9 cellular contexts compared by ENCODE assay signal in the genomic region with DNA sequence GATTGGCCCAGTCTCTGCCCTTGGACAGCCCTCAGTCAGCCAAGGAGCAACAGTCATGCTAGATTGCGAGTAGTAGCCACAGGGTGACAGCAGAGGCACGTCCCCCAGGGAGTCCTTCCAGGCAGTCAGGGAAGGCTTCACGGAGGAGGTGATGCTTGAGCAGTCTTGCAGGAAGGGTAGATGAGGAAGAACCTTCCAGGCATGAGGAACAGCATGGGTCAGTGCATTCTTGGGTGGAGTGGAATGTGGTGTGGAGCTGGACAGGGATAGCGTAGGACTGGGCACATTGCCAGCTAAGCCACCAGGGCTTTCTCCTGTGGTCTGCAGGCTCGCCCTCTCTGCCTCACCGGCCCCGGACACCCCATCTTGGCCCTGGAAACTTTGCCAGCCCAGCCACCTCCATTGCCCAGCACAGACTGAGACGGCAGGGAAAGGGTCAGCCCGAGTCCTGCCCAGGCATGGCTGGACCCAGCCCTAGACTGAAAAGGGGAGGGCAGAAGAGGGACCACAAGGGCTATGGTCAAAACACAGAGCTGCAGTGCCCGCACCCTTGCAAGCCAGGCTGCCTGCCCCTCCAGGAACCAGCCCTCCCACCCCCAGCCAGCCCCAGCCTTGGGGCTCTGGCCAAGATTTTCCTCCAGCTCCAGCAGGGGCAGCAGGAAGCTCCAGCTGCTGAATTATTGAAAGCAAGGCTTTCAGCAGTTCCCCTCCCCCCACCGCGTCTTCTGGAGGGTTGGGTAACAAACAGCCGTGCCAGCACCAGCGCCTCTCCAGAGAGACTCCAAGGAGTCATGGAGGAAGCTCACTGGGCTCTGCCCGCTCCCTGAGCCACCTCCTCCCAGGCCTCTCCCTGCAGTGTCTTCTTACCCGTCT. TPM values are rescaled to one million over a fixed set of nuclear protein-coding genes. Genes with fewer than 3 reads are reported as not detected.
A peak's percentile ranks its signal among the peaks of the same experiment; 100 is the strongest.
DNase-seq lines count a peak whose midpoint lies in the region; ATAC-seq and TF ChIP-seq lines count a peak whose summit lies in the region.
"Had no signal": no experiment of that assay in that cellular context is flagged by ENCODE, and none has a peak within 500 bp of the region (broad histone marks: within the 10 kb centered on the region; RNA-seq: fewer than 3 reads in every experiment).

No MANE protein-coding gene starts in this region.

- TF ChIP-seq CTCF in RWPE2 (IDR thresholded peaks at IDR 0.05; ENCODE audit: poor library complexity, severe bottlenecking), result no peak
- no peak for TF ChIP-seq CTCF in smooth muscle cell (IDR thresholded peaks at IDR 0.05; ENCODE audit: borderline replicate concordance, insufficient read depth, poor library complexity, severe bottlenecking)

- H3K9me3 ChIP-seq in RWPE2 (ENCODE audit: severe bottlenecking) (no peaks in the 10 kb centered on the region), smooth muscle cell (replicated peaks; ENCODE audit: low read depth) (no peaks in the 10 kb centered on the region)

- H3K36me3 ChIP-seq in RWPE2 (ENCODE audit: low read depth) (no peaks in the 10 kb centered on the region), smooth muscle cell (ENCODE audit: low read depth) (no peaks in the 10 kb centered on the region)

- H3K79me2 ChIP-seq in smooth muscle cell (ENCODE audit: low read depth), result no peaks in the 10 kb centered on the region

- ATAC-seq in RWPE2 (ENCODE audit: low read depth) (peak; percentile 14; the same call in 1 of the 3 replicates), GM21526 (IDR thresholded peaks at IDR 0.05; ENCODE audit: low FRiP score, unreplicated experiment) (no peak)

- H3K4me3 ChIP-seq in RWPE2 (ENCODE audit: severe bottlenecking), result no peak overlapping the region
- no peak overlapping the region for H3K4me3 ChIP-seq in smooth muscle cell

- no peak overlapping the region for H3K9ac ChIP-seq in smooth muscle cell (ENCODE audit: low read depth)

- H3K27me3 ChIP-seq in RWPE2 (ENCODE audit: insufficient read depth, poor library complexity, severe bottlenecking) (peaks cover 6% of the 10 kb centered on the region), smooth muscle cell (ENCODE audit: low read depth) (peaks cover 14% of the 10 kb centered on the region)

- WGBS in smooth muscle cell (ENCODE audit: low lambda C conversion rate), result 49% methylated on average over 16 of the region's 16 CpGs

- H2AFZ ChIP-seq in smooth muscle cell (ENCODE audit: low read depth), result no peak overlapping the region

- H3K27ac ChIP-seq in RWPE2 (ENCODE audit: poor library complexity, severe bottlenecking) (no peak overlapping the region), smooth muscle cell (ENCODE audit: low read depth) (no peak overlapping the region)

- H3K4me1 ChIP-seq in RWPE2 (ENCODE audit: insufficient read depth, poor library complexity, severe bottlenecking), result no peaks in the 10 kb centered on the region
- H3K4me1 ChIP-seq in smooth muscle cell (ENCODE audit: low read depth), result no peaks in the 10 kb centered on the region

- H3F3A ChIP-seq in smooth muscle cell (ENCODE audit: low read depth), result no peaks in the 10 kb centered on the region

- DNase-seq in NCI-H2029 (lab: John Stamatoyannopoulos, UW), result peak; percentile 30
- no peak for DNase-seq in NCI-H2029 treated with DMSO at 0.1 percent for 48 hours (lab: John Stamatoyannopoulos, UW)
- no peak for DNase-seq in RWPE2 (ENCODE audit: low spot score)
- DNase-seq in globus pallidus (ENCODE audit: low spot score), result peak; percentile 23
- DNase-seq in smooth muscle cell (lab: John Stamatoyannopoulos, UW; ENCODE audit: unreplicated experiment), result peak; percentile 12
- DNase-seq in NCI-H345 treated with DMSO at 0.1 percent for 48 hours (lab: John Stamatoyannopoulos, UW; ENCODE audit: unreplicated experiment), result no peak
- DNase-seq in HuH-7 (ENCODE audit: low spot score), result no peak
- DNase-seq: NCI-H1105 had no signal

- H4K20me1 ChIP-seq in smooth muscle cell (ENCODE audit: low read depth), result no peaks in the 10 kb centered on the region

- no peak overlapping the region for H3K4me2 ChIP-seq in smooth muscle cell

RNA-seq across cellular contexts. Expression of a gene that starts 18.7 kb away (rescaled TPM):
- total RNA-seq in smooth muscle cell, result 2.7 and 3.6 TPM in 2 replicates
- 10.9 and 12.5 TPM in 2 replicates for polyA plus RNA-seq in smooth muscle cell

Comparison
In these comparisons a context has a peak if more than half of its experiments do, and no peak if none do; other contexts are left out.
1. DNase-seq: peak in NCI-H2029 (single experiment), globus pallidus (single experiment) and smooth muscle cell (single experiment); none in NCI-H2029 treated with DMSO at 0.1 percent for 48 hours (single experiment), RWPE2 (single experiment), NCI-H345 treated with DMSO at 0.1 percent for 48 hours (single experiment) and HuH-7 (single experiment).